ENCODE assay signal across 13 cellular contexts in genomic region chr18:11147962-11148654, GRCh38. TPM values are rescaled to one million over a fixed set of nuclear protein-coding genes. Genes with fewer than 3 reads are reported as not detected.
DNase-seq lines count a peak whose midpoint lies in the region; ATAC-seq, FAIRE-seq and TF ChIP-seq lines count a peak whose summit lies in the region.
"Had no signal": no experiment of that assay in that cellular context is flagged by ENCODE, and none has a peak within 500 bp of the region (broad histone marks: within the 10 kb centered on the region; RNA-seq: fewer than 3 reads in every experiment).

No MANE protein-coding gene starts in this region.

- H3K4ac ChIP-seq in H1 (replicated peaks; ENCODE audit: insufficient read length, low read depth, low read length) = no peak overlapping the region

- H2AK5ac ChIP-seq in H1 (ENCODE audit: low read depth, low read length) = no peak overlapping the region

- H3K4me3 Mint-ChIP-seq in activated naive CD4-positive, alpha-beta T cell treated with anti-CD3 and anti-CD28 coated beads, Interleukin-2, amount 10 ng/mL, durations not matched to agents 7 days and 5 days = no peak overlapping the region
- H3K4me3 Mint-ChIP-seq in activated naive CD4-positive, alpha-beta T cell treated with anti-CD3 and anti-CD28 coated beads for 36 hours = no peak overlapping the region
- peak overlapping the region; percentile 84 for H3K4me3 Mint-ChIP-seq in type B pancreatic cell

- H2BK20ac ChIP-seq in H1 (ENCODE audit: low read length) = no peak overlapping the region

- POLR2A ChIA-PET in H1 (lab: Charles Lee; ENCODE audit: partially characterized antibody) = no interaction called here

- peaks cover 12 to 22% (median 18%) of the 10 kb centered on the region in 4 experiments for H3K4me1 ChIP-seq in H1 (replicated peaks in 1 of 4; ENCODE audit: control insufficient read depth in 3 of 4, insufficient read depth in 4 of 4, low read length in 3 of 4)
- H3K4me1 ChIP-seq in muscle layer of duodenum (ENCODE audit: control insufficient read depth in 1 of 2, insufficient read depth in 2 of 2, low read length in 2 of 2) = peaks cover 0 to 15% of the 10 kb centered on the region in 2 donors

- peak overlapping the region; percentile 28 for H3K27ac Mint-ChIP-seq in activated naive CD4-positive, alpha-beta T cell treated with anti-CD3 and anti-CD28 coated beads, Interleukin-2, amount 10 ng/mL, durations not matched to agents 7 days and 5 days
- no peak overlapping the region for H3K27ac Mint-ChIP-seq in activated naive CD4-positive, alpha-beta T cell treated with anti-CD3 and anti-CD28 coated beads for 36 hours
- peak overlapping the region; percentile 49 for H3K27ac Mint-ChIP-seq in type B pancreatic cell
- H3K27ac Mint-ChIP-seq: T-cell had no signal

- no peak overlapping the region for H2BK120ac ChIP-seq in H1 (replicated peaks; ENCODE audit: low read depth, low read length)

- peak overlapping the region; percentile 88; the same call in 1 of the 2 replicates for H3K18ac ChIP-seq in H1 (ENCODE audit: extremely low read depth, low read length)

- peaks cover 59% of the 10 kb centered on the region for H3K27me3 Mint-ChIP-seq in activated naive CD4-positive, alpha-beta T cell treated with anti-CD3 and anti-CD28 coated beads, Interleukin-2, amount 10 ng/mL, durations not matched to agents 7 days and 5 days
- H3K27me3 Mint-ChIP-seq in activated naive CD4-positive, alpha-beta T cell treated with anti-CD3 and anti-CD28 coated beads for 36 hours (ENCODE audit: low read depth) = peaks cover 36% of the 10 kb centered on the region
- H3K27me3 Mint-ChIP-seq in type B pancreatic cell = peaks cover 51% of the 10 kb centered on the region

- H3K27ac ChIP-seq in H1 (ENCODE audit: low read depth, low read length) = no peak overlapping the region
- no peak overlapping the region for H3K27ac ChIP-seq in muscle layer of duodenum (ENCODE audit: low read length)
- H3K27ac ChIP-seq: neutrophil had no signal

- H3K4me1 Mint-ChIP-seq in activated naive CD4-positive, alpha-beta T cell treated with anti-CD3 and anti-CD28 coated beads, Interleukin-2, amount 10 ng/mL, durations not matched to agents 7 days and 5 days = no peaks in the 10 kb centered on the region
- no peaks in the 10 kb centered on the region for H3K4me1 Mint-ChIP-seq in activated naive CD4-positive, alpha-beta T cell treated with anti-CD3 and anti-CD28 coated beads for 36 hours (ENCODE audit: low read depth)
- peaks cover 26% of the 10 kb centered on the region for H3K4me1 Mint-ChIP-seq in type B pancreatic cell (ENCODE audit: unreplicated experiment)

- CTCF ChIA-PET in activated naive CD4-positive, alpha-beta T cell treated with anti-CD3 and anti-CD28 coated beads, Interleukin-2, amount 10 ng/mL, durations not matched to agents 7 days and 5 days (lab: Charles Lee) = no interaction called here
- CTCF ChIA-PET in activated naive CD4-positive, alpha-beta T cell treated with anti-CD3 and anti-CD28 coated beads for 36 hours (lab: Charles Lee) = no interaction called here
- CTCF ChIA-PET in H1 (lab: Charles Lee; ENCODE audit: partially characterized antibody) = interaction anchor here (0.6 kb wide), 1 partner anchor 364 kb away, joined by 3 read pairs; no protein-coding TSS in a partner anchor

- H3K79me2 ChIP-seq in H1 (ENCODE audit: control insufficient read depth in 1 of 2, insufficient read depth in 2 of 2, low read length in 2 of 2) = 0 out of 4 replicates have a peak, but pooled peaks cover 0 to 3% of the 10 kb centered on the region in 2 experiments

- peaks cover 28% of the 10 kb centered on the region for H3K23me2 ChIP-seq in H1 (ENCODE audit: low read depth, low read length)

- FAIRE-seq in H1 (lab: Jason Lieb, UNC) = no peak
- FAIRE-seq: GM18507 had no signal

- no peak overlapping the region for H3K14ac ChIP-seq in H1 (ENCODE audit: insufficient read length)

- peak overlapping the region; percentile 53 to 85 for H3K4me2 ChIP-seq in H1 (ENCODE audit: insufficient read depth in 1 of 2, low read depth in 2 of 2, low read length in 2 of 2)

- 0 out of 2 replicates have a peak overlapping the region, but pooled peaks have one; percentile 50 for H2BK15ac ChIP-seq in H1 (ENCODE audit: low read length)

- no peaks in the 10 kb centered on the region for H3K9me3 Mint-ChIP-seq in activated naive CD4-positive, alpha-beta T cell treated with anti-CD3 and anti-CD28 coated beads, Interleukin-2, amount 10 ng/mL, durations not matched to agents 7 days and 5 days
- no peaks in the 10 kb centered on the region for H3K9me3 Mint-ChIP-seq in activated naive CD4-positive, alpha-beta T cell treated with anti-CD3 and anti-CD28 coated beads for 36 hours
- H3K9me3 Mint-ChIP-seq in type B pancreatic cell = no peaks in the 10 kb centered on the region
- H3K9me3 Mint-ChIP-seq: T-cell had no signal

- 11% methylated on average over 38 of the region's 38 CpGs; no CpG with 5 or more reads in 1 of the 2 experiments for WGBS in H1 (ENCODE audit: extremely low coverage in 1 of 2, insufficient coverage in 1 of 2, insufficient read length in 1 of 2, insufficient replicate concordance in 2 of 2, low coverage in 1 of 2, low lambda C conversion rate in 2 of 2, missing lambda C conversion rate in 1 of 2), 2 experiments

- H3K9me3 ChIP-seq in H1 (ENCODE audit: insufficient read depth in 2 of 2, low read depth in 1 of 2, low read length in 1 of 2) (no peaks in the 10 kb centered on the region), muscle layer of duodenum (ENCODE audit: control insufficient read depth in 1 of 2, low read length in 2 of 2) (no peaks in the 10 kb centered on the region)
- H3K9me3 ChIP-seq: neutrophil had no signal

- no peaks in the 10 kb centered on the region for H3K36me3 Mint-ChIP-seq in activated naive CD4-positive, alpha-beta T cell treated with anti-CD3 and anti-CD28 coated beads, Interleukin-2, amount 10 ng/mL, durations not matched to agents 7 days and 5 days
- no peaks in the 10 kb centered on the region for H3K36me3 Mint-ChIP-seq in activated naive CD4-positive, alpha-beta T cell treated with anti-CD3 and anti-CD28 coated beads for 36 hours (ENCODE audit: low read depth)
- peaks cover 3% of the 10 kb centered on the region for H3K36me3 Mint-ChIP-seq in type B pancreatic cell
- H3K36me3 Mint-ChIP-seq: T-cell had no signal

- no peak overlapping the region for H3K23ac ChIP-seq in H1 (ENCODE audit: insufficient read length)

- TF ChIP-seq RAD21 in H1 (IDR thresholded peaks at IDR 0.05 in 1 of 2, conservative IDR thresholded peaks at IDR 0.05 in 1 of 2; ENCODE audit: low read depth in 2 of 2, low read length in 2 of 2) = no peak; a peak in 1 of 4 replicates

- peaks cover 0 to 6% of the 10 kb centered on the region in 2 experiments for H4K20me1 ChIP-seq in H1 (replicated peaks in 1 of 2; ENCODE audit: control insufficient read depth in 1 of 2, insufficient read depth in 2 of 2, low read length in 2 of 2)

- TF ChIP-seq POLR2A in H1 (IDR thresholded peaks at IDR 0.05; ENCODE audit: control extremely low read depth in 1 of 2, low read depth in 2 of 2, low read length in 2 of 2) = no peak

- TF ChIP-seq CTCF in H1 (IDR thresholded peaks at IDR 0.05; ENCODE audit: control extremely low read depth in 1 of 3, insufficient read depth in 1 of 3, low read depth in 1 of 3, low read length in 3 of 3) (no peak), type B pancreatic cell (conservative IDR thresholded peaks at IDR 0.05) (no peak)

- no peak for TF ChIP-seq EP300 in H1 (IDR thresholded peaks at IDR 0.05; ENCODE audit: borderline replicate concordance in 1 of 2, low read depth in 2 of 2, low read length in 2 of 2)

- H2AFZ ChIP-seq in H1 (ENCODE audit: low read length) = no peak overlapping the region

- no peak overlapping the region for H3K56ac ChIP-seq in H1 (replicated peaks; ENCODE audit: insufficient read length, low read depth, low read length)

- no peak overlapping the region for H4K5ac ChIP-seq in H1 (ENCODE audit: insufficient read length, low read depth, low read length)

- H3K27me3 ChIP-seq in H1 (replicated peaks in 1 of 4; ENCODE audit: control insufficient read depth in 3 of 4, extremely low read depth in 1 of 4, insufficient read depth in 3 of 4, low read length in 3 of 4) (peaks cover 14 to 46% (median 35%) of the 10 kb centered on the region in 4 experiments; a peak in 6 of 7 replicates), muscle layer of duodenum (ENCODE audit: low read depth, low read length) (peaks cover 11% of the 10 kb centered on the region)

- no peak for ATAC-seq in GM19397 (IDR thresholded peaks at IDR 0.05; ENCODE audit: unreplicated experiment)
- ATAC-seq: T-cell had no signal

- no peak overlapping the region for H3K9ac ChIP-seq in H1 (replicated peaks in 1 of 4; ENCODE audit: extremely low read depth in 1 of 4, low read depth in 3 of 4, low read length in 3 of 4)

- H2BK12ac ChIP-seq in H1 (ENCODE audit: low read depth, low read length) = 0 out of 2 replicates have a peak overlapping the region, but pooled peaks have one; percentile 51

- H3K36me3 ChIP-seq in H1 (ENCODE audit: control insufficient read depth in 2 of 4, insufficient read depth in 4 of 4, low read length in 3 of 4) (no peaks in the 10 kb centered on the region), muscle layer of duodenum (ENCODE audit: control insufficient read depth in 1 of 2, insufficient read depth in 2 of 2, low read length in 2 of 2) (no peaks in the 10 kb centered on the region)
- H3K36me3 ChIP-seq: neutrophil had no signal

- intact Hi-C loops in activated naive CD4-positive, alpha-beta T cell treated with anti-CD3 and anti-CD28 coated beads for 36 hours (cut with micrococcal nuclease) = no loop called here

- no peak for DNase-seq in activated naive CD4-positive, alpha-beta T cell treated with anti-CD3 and anti-CD28 coated beads, Interleukin-2, amount 10 ng/mL, durations not matched to agents 7 days and 5 days
- DNase-seq in activated naive CD4-positive, alpha-beta T cell treated with anti-CD3 and anti-CD28 coated beads for 36 hours = no peak
- DNase-seq in H1 (ENCODE audit: low read depth in 1 of 2, low spot score in 2 of 2) (peak in 1 of 2 experiments; percentile 62), type B pancreatic cell (ENCODE audit: extremely low spot score, unreplicated experiment) (no peak), GF-D8 (lab: John Stamatoyannopoulos, UW) (no peak), foreskin melanocyte (no peak)
- DNase-seq: activated T-cell treated with anti-CD3 and anti-CD28 coated beads, Interleukin-2, amount 50 U/mL, for 48 hours; T-cell had no signal

- H4K8ac ChIP-seq in H1 (ENCODE audit: extremely low read depth, insufficient read depth, low read length) = peak overlapping the region; percentile 6

- H3K4me3 ChIP-seq in H1 (ENCODE audit: extremely low read depth in 1 of 4, insufficient read depth in 2 of 4, low read depth in 3 of 4, low read length in 4 of 4) (peak overlapping the region; percentile 43 to 70 (median 50)), muscle layer of duodenum (ENCODE audit: low read depth in 1 of 2, low read length in 2 of 2) (peak overlapping the region; percentile 31 to 71)

- 0 out of 2 replicates have a peak, but pooled peaks cover 4% of the 10 kb centered on the region for H3K79me1 ChIP-seq in H1 (ENCODE audit: low read depth, low read length)

- peak overlapping the region; percentile 45 for H4K91ac ChIP-seq in H1 (replicated peaks; ENCODE audit: insufficient read length, low read length)

- H2BK5ac ChIP-seq in H1 (ENCODE audit: low read depth, low read length) = no peak overlapping the region

RNA-seq across cellular contexts. Expression of gene PIEZO2, which starts 1.3 kb away (rescaled TPM):
- not detected for total RNA-seq in activated naive CD4-positive, alpha-beta T cell treated with anti-CD3 and anti-CD28 coated beads for 36 hours
- total RNA-seq in H1 (2021; fragmentation: NEBNext Ultra II Directional; extraction: Animal tissue kit (Norgen Biotek cat#: 25700)) = 14.7 and 16.5 TPM in 2 replicates
- polyA plus RNA-seq in H1 (2011; rRNA removed) = 4.7 and 6.0 TPM in 2 replicates
- 4.5 TPM for polyA plus RNA-seq in H1 (2011; cell fraction: cytosol; rRNA removed)
- polyA plus RNA-seq in H1 (2011; cell fraction: nucleus; rRNA removed) = 14.4 TPM
- polyA plus RNA-seq in H1 (2012, experiment 1 of 2) = 3.9 to 7.0 TPM (median 4.7 TPM) in 4 replicates
- 0.64 TPM for polyA plus RNA-seq in H1 (2012, experiment 2 of 2)
- polyA plus RNA-seq in H1 (2013, experiment 1 of 2) = 10.3 TPM
- 9.3 TPM for polyA plus RNA-seq in H1 (2013, experiment 2 of 2)
- polyA minus RNA-seq in H1 (2011; rRNA and poly(A)+ RNA removed) = 17.0 and 29.0 TPM in 2 replicates
- polyA minus RNA-seq in H1 (2011; cell fraction: cytosol; rRNA and poly(A)+ RNA removed) = 9.8 TPM
- 21.0 TPM for polyA minus RNA-seq in H1 (2011; cell fraction: nucleus; rRNA and poly(A)+ RNA removed)
- total RNA-seq in type B pancreatic cell (ENCODE audit: low replicate concordance) = 21.8 and 38.8 TPM in 2 replicates
- total RNA-seq: HT-29 had no signal

Comparison
In these comparisons a context has a peak if more than half of its experiments do, and no peak if none do; other contexts are left out.
1. RNA of gene PIEZO2, which starts 1.3 kb away (total RNA-seq): 21.8 to 38.8 TPM in type B pancreatic cell and 14.7 to 16.5 TPM in H1; not detected in activated naive CD4-positive, alpha-beta T cell treated with anti-CD3 and anti-CD28 coated beads for 36 hours; every median in the first group is over 10 times any median in the second.